1 cellular context compared by ENCODE assay signal in the genomic region with DNA sequence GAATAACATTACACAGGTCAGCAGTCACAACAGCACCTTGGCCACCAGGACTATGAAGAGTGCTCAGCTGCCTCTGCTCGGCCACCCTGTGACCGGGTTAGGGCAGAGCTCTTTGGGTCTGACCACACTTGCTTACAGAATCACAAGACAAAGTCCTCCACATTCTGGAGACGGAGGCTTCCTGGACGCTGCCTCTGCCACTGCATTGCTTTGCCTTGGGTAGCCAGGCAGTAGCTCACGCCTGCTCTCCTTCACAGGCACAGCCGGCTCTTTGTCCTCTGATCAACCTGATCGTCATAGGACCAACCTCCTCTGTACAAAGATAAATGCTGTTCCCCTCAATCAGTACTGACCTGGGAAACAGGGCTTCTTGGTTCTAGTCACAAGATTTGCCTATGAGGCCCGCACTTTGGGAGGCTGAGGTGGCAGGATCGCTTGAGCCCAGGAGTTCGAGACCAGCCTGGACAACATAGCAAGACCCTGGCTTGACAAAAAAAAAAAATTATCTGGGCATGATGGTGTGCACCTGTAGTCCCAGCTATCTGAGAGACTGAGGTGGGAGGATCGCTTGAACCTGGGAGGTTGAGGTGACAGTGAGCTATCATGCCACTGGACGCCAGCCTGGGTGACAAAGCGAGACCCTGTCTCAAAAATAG.
TF ChIP-seq lines count a peak whose summit lies in the region.

No MANE protein-coding gene starts in this region.

TF ChIP-seq in IMR-90, 13 proteins besides CTCF, POLR2A, EP300 and RAD21:
- TF ChIP-seq CEBPB (IDR thresholded peaks at IDR 0.05; ENCODE audit: low read depth, low read length), result no peak
- TF ChIP-seq RFX5 (IDR thresholded peaks at IDR 0.05; ENCODE audit: low read depth, low read length), result no peak
- TF ChIP-seq SMC3 (IDR thresholded peaks at IDR 0.05; ENCODE audit: low read depth, low read length), result no peak
- no peak for TF ChIP-seq MXI1 (IDR thresholded peaks at IDR 0.05; ENCODE audit: borderline replicate concordance, low read depth, low read length)
- TF ChIP-seq BHLHE40 (IDR thresholded peaks at IDR 0.05; ENCODE audit: low read depth, low read length), result no peak
- TF ChIP-seq NFE2L2 (IDR thresholded peaks at IDR 0.05; ENCODE audit: low read depth, low read length), result no peak
- TF ChIP-seq RCOR1 (IDR thresholded peaks at IDR 0.05; ENCODE audit: insufficient replicate concordance, low read length), result no peak
- TF ChIP-seq CHD1 (IDR thresholded peaks at IDR 0.05; ENCODE audit: low read depth, low read length), result no peak
- no peak for TF ChIP-seq MAFK (IDR thresholded peaks at IDR 0.05; ENCODE audit: low read depth, low read length)
